In genomic region chr6:142802124-142802523, GRCh38 we compare ENCODE assay signal across 8 cellular contexts.
DNase-seq lines count a peak whose midpoint lies in the region; ATAC-seq and TF ChIP-seq lines count a peak whose summit lies in the region.

No MANE protein-coding gene starts in this region.

- TF ChIP-seq CTCF in lower leg skin (IDR thresholded peaks at IDR 0.05), result no peak

- peak overlapping the region; percentile 39 for H3K4me3 Mint-ChIP-seq in activated naive CD8-positive, alpha-beta T cell treated with anti-CD3 and anti-CD28 coated beads, Interleukin-2, amount 50 U/mL, for 24 hours

- H3K4me1 Mint-ChIP-seq in activated naive CD8-positive, alpha-beta T cell treated with anti-CD3 and anti-CD28 coated beads, Interleukin-2, amount 50 U/mL, for 24 hours, result peaks cover 94% of the 10 kb centered on the region

- ATAC-seq in HG03565 (IDR thresholded peaks at IDR 0.05; ENCODE audit: unreplicated experiment) (peak; percentile 53), HG03439 (IDR thresholded peaks at IDR 0.05; ENCODE audit: unreplicated experiment) (no peak), HG02938 (IDR thresholded peaks at IDR 0.05; ENCODE audit: unreplicated experiment) (no peak)
- peak; percentile 96 for ATAC-seq in activated naive CD8-positive, alpha-beta T cell treated with anti-CD3 and anti-CD28 coated beads, Interleukin-2, amount 50 U/mL, for 24 hours

- DNase-seq in EH (ENCODE audit: low read depth), result peak; percentile 98
- DNase-seq in activated naive CD8-positive, alpha-beta T cell treated with anti-CD3 and anti-CD28 coated beads, Interleukin-2, amount 50 U/mL, for 24 hours, result peak; percentile 46
- DNase-seq in lung microvascular endothelial cell (ENCODE audit: low read depth in 2 of 2), result peak; percentile 75 to 93
- no peak for DNase-seq in lower leg skin (ENCODE audit: low spot score in 2 of 2)
- no peak for DNase-seq in SHP77 (lab: John Stamatoyannopoulos, UW)

- peak overlapping the region; percentile 88 for H3K27ac Mint-ChIP-seq in activated naive CD8-positive, alpha-beta T cell treated with anti-CD3 and anti-CD28 coated beads, Interleukin-2, amount 50 U/mL, for 24 hours

- no peaks in the 10 kb centered on the region for H3K9me3 Mint-ChIP-seq in activated naive CD8-positive, alpha-beta T cell treated with anti-CD3 and anti-CD28 coated beads, Interleukin-2, amount 50 U/mL, for 24 hours

- no peak for TF ChIP-seq POLR2A in lower leg skin (IDR thresholded peaks at IDR 0.05)

- intact Hi-C loops in lower leg skin (cut with DNase I; ENCODE audit: low total_unique reads), result no loop called here

- H3K27me3 Mint-ChIP-seq in activated naive CD8-positive, alpha-beta T cell treated with anti-CD3 and anti-CD28 coated beads, Interleukin-2, amount 50 U/mL, for 24 hours, result no peaks in the 10 kb centered on the region

- H3K36me3 Mint-ChIP-seq in activated naive CD8-positive, alpha-beta T cell treated with anti-CD3 and anti-CD28 coated beads, Interleukin-2, amount 50 U/mL, for 24 hours (ENCODE audit: low read depth), result peaks cover 23% of the 10 kb centered on the region

- WGBS in lower leg skin, 2 donors, result 62 to 74% methylated on average over 1 of the region's 1 CpG

- H3K4me3 ChIP-seq in lower leg skin (ENCODE audit: low read depth, poor library complexity, severe bottlenecking), result no peak overlapping the region

Comparison
In these comparisons a context has a peak if more than half of its experiments do, and no peak if none do; other contexts are left out.
1. DNase-seq: peak in EH (single experiment), activated naive CD8-positive, alpha-beta T cell treated with anti-CD3 and anti-CD28 coated beads, Interleukin-2, amount 50 U/mL, for 24 hours (single experiment) and lung microvascular endothelial cell (2 of 2); none in lower leg skin (0 of 2) and SHP77 (0 of 2).
2. ATAC-seq: peak in HG03565 (single experiment) and activated naive CD8-positive, alpha-beta T cell treated with anti-CD3 and anti-CD28 coated beads, Interleukin-2, amount 50 U/mL, for 24 hours (single experiment); none in HG03439 (single experiment) and HG02938 (single experiment).